11 cellular contexts compared by ENCODE assay signal in genomic region chr10:48670978-48671913, GRCh38. TPM values are rescaled to one million over a fixed set of nuclear protein-coding genes. Genes with fewer than 3 reads are reported as not detected.
A peak's percentile ranks its signal among the peaks of the same experiment; 100 is the strongest.
DNase-seq lines count a peak whose midpoint lies in the region; ATAC-seq, FAIRE-seq and TF ChIP-seq lines count a peak whose summit lies in the region.
"Had no signal": no experiment of that assay in that cellular context is flagged by ENCODE, and none has a peak within 500 bp of the region (broad histone marks: within the 10 kb centered on the region; RNA-seq: fewer than 3 reads in every experiment).

No MANE protein-coding gene starts in this region.

- peak; percentile 69 for ATAC-seq in GM19455 (IDR thresholded peaks at IDR 0.05; ENCODE audit: unreplicated experiment)
- peak; percentile 65 for ATAC-seq in HG03175 (IDR thresholded peaks at IDR 0.05; ENCODE audit: unreplicated experiment)

- no peak overlapping the region for H3K4me2 ChIP-seq in osteoblast (ENCODE audit: insufficient read depth, low read length)

- H3K4me3 Mint-ChIP-seq in activated T-helper 2 cell treated with anti-CD3 and anti-CD28 coated beads, Interferon-gamma antibody, Interleukin-2, Interleukin-4, amounts not matched to agents 10 μg/mL and 5 μg/mL and 100 μg/mL, durations not matched to agents 14 hours and 24 hours and 36 hours (ENCODE audit: low read depth) = no peak overlapping the region

- H4K20me1 ChIP-seq in osteoblast (ENCODE audit: insufficient read depth, low read length) = no peaks in the 10 kb centered on the region

- peak overlapping the region; percentile 52; the same call in 1 of the 2 replicates for H3K4me3 ChIP-seq in GM08714 (ENCODE audit: low read length)
- H3K4me3 ChIP-seq in osteoblast (ENCODE audit: insufficient read depth, low read length) = no peak overlapping the region
- H3K4me3 ChIP-seq: cardiac muscle cell, SJSA1 had no signal

- no peaks in the 10 kb centered on the region for H3K4me1 ChIP-seq in osteoblast (ENCODE audit: insufficient read depth, low read length)
- H3K4me1 ChIP-seq: SJSA1 had no signal

- TF ChIP-seq CTCF in osteoblast (IDR thresholded peaks at IDR 0.05; ENCODE audit: extremely low read depth, low read depth, low read length) = no peak

- H3K27ac Mint-ChIP-seq in activated T-helper 2 cell treated with anti-CD3 and anti-CD28 coated beads, Interferon-gamma antibody, Interleukin-2, Interleukin-4, amounts not matched to agents 10 μg/mL and 5 μg/mL and 100 μg/mL, durations not matched to agents 14 hours and 24 hours and 36 hours = no peak overlapping the region

- H3K9me3 Mint-ChIP-seq in activated T-helper 2 cell treated with anti-CD3 and anti-CD28 coated beads, Interferon-gamma antibody, Interleukin-2, Interleukin-4, amounts not matched to agents 10 μg/mL and 5 μg/mL and 100 μg/mL, durations not matched to agents 14 hours and 24 hours and 36 hours = no peaks in the 10 kb centered on the region

- no peak overlapping the region for H2AFZ ChIP-seq in osteoblast (ENCODE audit: low read length)

- no peak for FAIRE-seq in frontal cortex (lab: Jason Lieb, UNC)

- no peaks in the 10 kb centered on the region for H3K36me3 ChIP-seq in osteoblast (ENCODE audit: insufficient read depth, low read length)
- H3K36me3 ChIP-seq: cardiac muscle cell, SJSA1 had no signal

- H3K27ac ChIP-seq in osteoblast (ENCODE audit: low read depth, low read length) = no peak overlapping the region
- H3K27ac ChIP-seq: cardiac muscle cell, SJSA1 had no signal

- DNase-seq in germinal center (ENCODE audit: low spot score) (peak; percentile 83), osteoblast (ENCODE audit: insufficient read length, low spot score, missing footprints) (no peak), frontal cortex (ENCODE audit: low spot score in 2 of 2) (no peak), NCI-H1694 (lab: John Stamatoyannopoulos, UW) (no peak)
- DNase-seq in activated T-helper 2 cell treated with anti-CD3 and anti-CD28 coated beads, Interferon-gamma antibody, Interleukin-2, Interleukin-4, amounts not matched to agents 10 μg/mL and 5 μg/mL and 100 μg/mL, durations not matched to agents 14 hours and 24 hours and 36 hours (ENCODE audit: low spot score) = no peak
- DNase-seq: DMS53 had no signal

- no peaks in the 10 kb centered on the region for H3K79me2 ChIP-seq in osteoblast (ENCODE audit: insufficient read depth, low read length)

- H3K9me3 ChIP-seq in osteoblast (ENCODE audit: low read depth, low read length) = no peaks in the 10 kb centered on the region
- H3K9me3 ChIP-seq: SJSA1 had no signal

- peaks cover 3% of the 10 kb centered on the region for H3K27me3 Mint-ChIP-seq in activated T-helper 2 cell treated with anti-CD3 and anti-CD28 coated beads, Interferon-gamma antibody, Interleukin-2, Interleukin-4, amounts not matched to agents 10 μg/mL and 5 μg/mL and 100 μg/mL, durations not matched to agents 14 hours and 24 hours and 36 hours (ENCODE audit: low read depth)

- H3K36me3 Mint-ChIP-seq in activated T-helper 2 cell treated with anti-CD3 and anti-CD28 coated beads, Interferon-gamma antibody, Interleukin-2, Interleukin-4, amounts not matched to agents 10 μg/mL and 5 μg/mL and 100 μg/mL, durations not matched to agents 14 hours and 24 hours and 36 hours (ENCODE audit: low read depth) = no peaks in the 10 kb centered on the region

- H3K4me1 Mint-ChIP-seq in activated T-helper 2 cell treated with anti-CD3 and anti-CD28 coated beads, Interferon-gamma antibody, Interleukin-2, Interleukin-4, amounts not matched to agents 10 μg/mL and 5 μg/mL and 100 μg/mL, durations not matched to agents 14 hours and 24 hours and 36 hours (ENCODE audit: low read depth) = no peaks in the 10 kb centered on the region

- peaks cover 18% of the 10 kb centered on the region for H3K27me3 ChIP-seq in osteoblast (ENCODE audit: insufficient read depth, low read length)
- H3K27me3 ChIP-seq: cardiac muscle cell, SJSA1 had no signal

- intact Hi-C loops in activated T-helper 2 cell treated with anti-CD3 and anti-CD28 coated beads, Interferon-gamma antibody, Interleukin-2, Interleukin-4, amounts not matched to agents 10 μg/mL and 5 μg/mL and 100 μg/mL, durations not matched to agents 14 hours and 24 hours and 36 hours (cut with micrococcal nuclease) = no loop called here

RNA-seq across cellular contexts. Expression of gene WDFY4, which starts 13.4 kb away (rescaled TPM):
- total RNA-seq in osteoblast = under 0.01 and 0.36 TPM in 2 replicates
- total RNA-seq in frontal cortex = 0.41 TPM
- 0.18 and 0.21 TPM in 2 replicates for total RNA-seq in activated T-helper 2 cell treated with anti-CD3 and anti-CD28 coated beads, Interferon-gamma antibody, Interleukin-2, Interleukin-4, amounts not matched to agents 10 μg/mL and 5 μg/mL and 100 μg/mL, durations not matched to agents 14 hours and 24 hours and 36 hours
- total RNA-seq: cardiac muscle cell had no signal
